Comparison of ENCODE assay signal across 18 cellular contexts in genomic region chr9:99115947-99116543, GRCh38. TPM values are rescaled to one million over a fixed set of nuclear protein-coding genes. Genes with fewer than 3 reads are reported as not detected.
DNase-seq lines count a peak whose midpoint lies in the region; ATAC-seq, FAIRE-seq and TF ChIP-seq lines count a peak whose summit lies in the region.
"Had no signal": no experiment of that assay in that cellular context is flagged by ENCODE, and none has a peak within 500 bp of the region (broad histone marks: within the 10 kb centered on the region; RNA-seq: fewer than 3 reads in every experiment).

No MANE protein-coding gene starts in this region.

- peaks cover 77% of the 10 kb centered on the region for H3K4me1 Mint-ChIP-seq in central memory CD8-positive, alpha-beta T cell
- peaks cover 72 to 79% of the 10 kb centered on the region in 2 donors for H3K4me1 Mint-ChIP-seq in natural killer cell treated with Interleukin-12 subunit alpha and Interleukin-12 subunit beta and Interleukin-15 and Interleukin-18, amount 100 ng/mL, for 72 hours (ENCODE audit: low read depth in 2 of 2)

- peak overlapping the region; percentile 19 for H3K27ac Mint-ChIP-seq in central memory CD8-positive, alpha-beta T cell (ENCODE audit: low read depth)
- H3K27ac Mint-ChIP-seq in natural killer cell treated with Interleukin-12 subunit alpha and Interleukin-12 subunit beta and Interleukin-15 and Interleukin-18, amount 100 ng/mL, for 72 hours: peak overlapping the region; percentile 33 to 76
- H3K27ac Mint-ChIP-seq: activated B cell treated with CpG ODN at 0.5 μM for 24 hours; activated T-helper 17 cell treated with anti-CD3 and anti-CD28 coated beads, Interleukin-2, amount 50 U/mL, for 72 hours had no signal

- H3K27me3 Mint-ChIP-seq in central memory CD8-positive, alpha-beta T cell: no peaks in the 10 kb centered on the region
- no peaks in the 10 kb centered on the region for H3K27me3 Mint-ChIP-seq in natural killer cell treated with Interleukin-12 subunit alpha and Interleukin-12 subunit beta and Interleukin-15 and Interleukin-18, amount 100 ng/mL, for 72 hours
- H3K27me3 Mint-ChIP-seq: activated B cell treated with CpG ODN at 0.5 μM for 24 hours; activated T-helper 17 cell treated with anti-CD3 and anti-CD28 coated beads, Interleukin-2, amount 50 U/mL, for 72 hours had no signal

- no peak overlapping the region for H3K4me3 Mint-ChIP-seq in central memory CD8-positive, alpha-beta T cell
- no peak overlapping the region for H3K4me3 Mint-ChIP-seq in natural killer cell treated with Interleukin-12 subunit alpha and Interleukin-12 subunit beta and Interleukin-15 and Interleukin-18, amount 100 ng/mL, for 72 hours
- H3K4me3 Mint-ChIP-seq: activated B cell treated with CpG ODN at 0.5 μM for 24 hours; activated T-helper 17 cell treated with anti-CD3 and anti-CD28 coated beads, Interleukin-2, amount 50 U/mL, for 72 hours had no signal

- POLR2A ChIA-PET in HEK293T (lab: Yijun Ruan, JAX): no interaction called here

- H3K36me3 Mint-ChIP-seq in central memory CD8-positive, alpha-beta T cell (ENCODE audit: insufficient read depth): peaks cover 11% of the 10 kb centered on the region
- H3K36me3 Mint-ChIP-seq in natural killer cell treated with Interleukin-12 subunit alpha and Interleukin-12 subunit beta and Interleukin-15 and Interleukin-18, amount 100 ng/mL, for 72 hours: peaks cover 9% of the 10 kb centered on the region

- DNase-seq in D721Med (ENCODE audit: insufficient read length, low spot score) (no peak), NCI-H446 treated with DMSO at 0.1 percent for 48 hours (lab: John Stamatoyannopoulos, UW) (peak; percentile 5), NCI-H146 (lab: John Stamatoyannopoulos, UW) (no peak), DMS79 treated with DMSO at 0.1 percent for 48 hours (lab: John Stamatoyannopoulos, UW) (no peak), HEK293T (ENCODE audit: extremely low spot score) (no peak), glomerular visceral epithelial cell (ENCODE audit: extremely low spot score) (no peak)
- DNase-seq in central memory CD8-positive, alpha-beta T cell (ENCODE audit: low spot score in 2 of 2): no peak
- no peak for DNase-seq in natural killer cell treated with Interleukin-12 subunit alpha and Interleukin-12 subunit beta and Interleukin-15 and Interleukin-18, amount 100 ng/mL, for 72 hours (ENCODE audit: low spot score)
- DNase-seq: activated B cell treated with CpG ODN at 0.5 μM for 24 hours; left ventricle myocardium inferior; MV-4-11; NCI-H2107; NK-92 treated with Interleukin-12 subunit alpha and Interleukin-12 subunit beta, amount 100 ng/mL, for 24 hours; posterior cingulate gyrus; Right ventricle myocardium superior; small intestine; stimulated activated CD4-positive, alpha-beta T cell treated with anti-CD3 and anti-CD28 coated beads, Interleukin-4, amount 100 ng/mL, for 4 hours had no signal

- H3K9me3 Mint-ChIP-seq in central memory CD8-positive, alpha-beta T cell: no peaks in the 10 kb centered on the region
- no peaks in the 10 kb centered on the region for H3K9me3 Mint-ChIP-seq in natural killer cell treated with Interleukin-12 subunit alpha and Interleukin-12 subunit beta and Interleukin-15 and Interleukin-18, amount 100 ng/mL, for 72 hours
- H3K9me3 Mint-ChIP-seq: activated B cell treated with CpG ODN at 0.5 μM for 24 hours; activated T-helper 17 cell treated with anti-CD3 and anti-CD28 coated beads, Interleukin-2, amount 50 U/mL, for 72 hours had no signal

- no peak for TF ChIP-seq CTCF in D721Med (IDR thresholded peaks at IDR 0.05; ENCODE audit: insufficient read depth, missing control alignments)

- ATAC-seq in central memory CD8-positive, alpha-beta T cell (replicated peaks; ENCODE audit: extremely low read depth, poor library complexity, severe bottlenecking): no peak
- no peak for ATAC-seq in natural killer cell treated with Interleukin-12 subunit alpha and Interleukin-12 subunit beta and Interleukin-15 and Interleukin-18, amount 100 ng/mL, for 72 hours
- ATAC-seq: activated T-helper 17 cell treated with anti-CD3 and anti-CD28 coated beads, Interleukin-2, amount 50 U/mL, for 72 hours had no signal

- FAIRE-seq in D721Med (lab: Jason Lieb, UNC): peak; percentile 96
- FAIRE-seq: small intestine had no signal

- CTCF ChIA-PET in HEK293T (lab: Yijun Ruan, JAX): no interaction called here

TF ChIP-seq in HEK293T, 16 proteins besides CTCF, POLR2A, EP300 and RAD21:
- TF ChIP-seq L3MBTL2 (conservative IDR thresholded peaks at IDR 0.05): no peak
- no peak for TF ChIP-seq CTBP1 (IDR thresholded peaks at IDR 0.05; ENCODE audit: borderline replicate concordance)
- no peak for TF ChIP-seq SP1 (IDR thresholded peaks at IDR 0.05)
- no peak for TF ChIP-seq SUZ12 (IDR thresholded peaks at IDR 0.05)
- TF ChIP-seq NFRKB (IDR thresholded peaks at IDR 0.05): no peak
- TF ChIP-seq LEF1 (IDR thresholded peaks at IDR 0.05; ENCODE audit: borderline replicate concordance): no peak
- no peak for TF ChIP-seq HDGF (IDR thresholded peaks at IDR 0.05; ENCODE audit: borderline replicate concordance)
- TF ChIP-seq TARDBP (IDR thresholded peaks at IDR 0.05): no peak
- TF ChIP-seq FOXK2 (IDR thresholded peaks at IDR 0.05): no peak
- no peak for TF ChIP-seq BHLHE40 (IDR thresholded peaks at IDR 0.05; ENCODE audit: borderline replicate concordance)
- TF ChIP-seq ARNT (IDR thresholded peaks at IDR 0.05): no peak
- no peak for TF ChIP-seq ELF4 (IDR thresholded peaks at IDR 0.05)
- TF ChIP-seq PKNOX1 (IDR thresholded peaks at IDR 0.05): no peak
- TF ChIP-seq ZNF384 (IDR thresholded peaks at IDR 0.05): no peak
- TF ChIP-seq FOXM1 (IDR thresholded peaks at IDR 0.05; ENCODE audit: borderline replicate concordance): no peak
- TF ChIP-seq FOXA1 (IDR thresholded peaks at IDR 0.05): no peak

RNA-seq across cellular contexts. Expression of gene TGFBR1, which starts 11.1 kb away (rescaled TPM):
- total RNA-seq in natural killer cell treated with Interleukin-12 subunit alpha and Interleukin-12 subunit beta and Interleukin-15 and Interleukin-18, amount 100 ng/mL, for 72 hours: 100 to 1,000 TPM in 1 of 2 donors, 10 to 100 TPM in 1; 62.7 to 105 TPM
